1 cellular context compared by ENCODE assay signal in the genomic region with DNA sequence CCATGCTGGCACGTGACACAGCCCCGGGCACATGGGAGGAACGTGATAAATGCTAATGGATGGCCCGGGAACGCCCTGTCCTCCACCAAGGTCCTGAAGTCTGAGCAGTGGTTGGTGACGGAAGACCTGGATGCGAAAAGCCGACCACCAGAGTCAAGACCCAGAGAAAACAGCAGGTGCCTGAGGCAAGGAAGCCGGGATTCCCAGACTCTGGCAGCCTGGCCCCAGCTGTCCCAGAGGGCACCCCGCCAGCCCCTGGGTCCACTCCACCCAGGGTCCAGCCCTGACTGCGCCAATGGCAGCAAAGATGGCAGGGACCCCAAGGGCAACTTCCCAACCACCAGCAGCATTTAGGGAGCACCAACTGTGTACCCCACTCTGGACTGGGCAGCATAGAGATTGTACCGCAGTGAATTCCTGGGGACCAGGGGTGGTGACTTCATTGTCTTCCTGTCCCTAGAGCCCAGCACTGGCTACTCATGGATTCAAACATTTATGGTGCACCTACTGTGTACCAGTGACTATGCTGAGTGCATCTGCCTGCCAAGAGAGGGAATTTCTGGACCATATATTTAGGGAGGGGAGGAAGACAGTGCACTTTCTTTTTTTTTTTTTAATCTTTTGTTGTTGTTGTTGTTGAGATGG.
TF ChIP-seq lines count a peak whose summit lies in the region.

No MANE protein-coding gene starts in this region.

TF ChIP-seq in HepG2, 621 proteins besides CTCF, POLR2A, EP300 and RAD21 (continues in another document):
- TF ChIP-seq CREM (IDR thresholded peaks at IDR 0.05), result no peak
- no peak for TF ChIP-seq CREM (CRISPR knock-in tag; IDR thresholded peaks at IDR 0.05)
- TF ChIP-seq LCORL (IDR thresholded peaks at IDR 0.05), result no peak
- TF ChIP-seq LCORL (CRISPR knock-in tag; IDR thresholded peaks at IDR 0.05), result no peak
- no peak for TF ChIP-seq SMARCE1 (IDR thresholded peaks at IDR 0.05; ENCODE audit: borderline replicate concordance)
- no peak for TF ChIP-seq ISL2 (CRISPR knock-in tag; IDR thresholded peaks at IDR 0.05)
- TF ChIP-seq, protein P1, sequence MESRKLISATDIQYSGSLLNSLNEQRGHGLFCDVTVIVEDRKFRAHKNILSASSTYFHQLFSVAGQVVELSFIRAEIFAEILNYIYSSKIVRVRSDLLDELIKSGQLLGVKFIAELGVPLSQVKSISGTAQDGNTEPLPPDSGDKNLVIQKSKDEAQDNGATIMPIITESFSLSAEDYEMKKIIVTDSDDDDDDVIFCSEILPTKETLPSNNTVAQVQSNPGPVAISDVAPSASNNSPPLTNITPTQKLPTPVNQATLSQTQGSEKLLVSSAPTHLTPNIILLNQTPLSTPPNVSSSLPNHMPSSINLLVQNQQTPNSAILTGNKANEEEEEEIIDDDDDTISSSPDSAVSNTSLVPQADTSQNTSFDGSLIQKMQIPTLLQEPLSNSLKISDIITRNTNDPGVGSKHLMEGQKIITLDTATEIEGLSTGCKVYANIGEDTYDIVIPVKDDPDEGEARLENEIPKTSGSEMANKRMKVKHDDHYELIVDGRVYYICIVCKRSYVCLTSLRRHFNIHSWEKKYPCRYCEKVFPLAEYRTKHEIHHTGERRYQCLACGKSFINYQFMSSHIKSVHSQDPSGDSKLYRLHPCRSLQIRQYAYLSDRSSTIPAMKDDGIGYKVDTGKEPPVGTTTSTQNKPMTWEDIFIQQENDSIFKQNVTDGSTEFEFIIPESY (CRISPR knock-in tag; IDR thresholded peaks at IDR 0.05), result peak; percentile 63; the same call in 1 of the 2 replicates
- no peak for TF ChIP-seq ZNF577 (CRISPR knock-in tag; IDR thresholded peaks at IDR 0.05; ENCODE audit: borderline replicate concordance, low read depth)
- no peak for TF ChIP-seq ZNF343 (CRISPR knock-in tag; IDR thresholded peaks at IDR 0.05)
- TF ChIP-seq NCOA1 (CRISPR knock-in tag; IDR thresholded peaks at IDR 0.05), result 0 out of 2 replicates have a peak, but pooled peaks have one; percentile 46
- TF ChIP-seq DPF2 (CRISPR knock-in tag; IDR thresholded peaks at IDR 0.05; ENCODE audit: borderline replicate concordance, low read depth), result no peak
- no peak for TF ChIP-seq AGO2 (optimal IDR thresholded peaks at IDR 0.05; ENCODE audit: low read depth, low read length)
- no peak for TF ChIP-seq ZBTB7B (CRISPR knock-in tag; IDR thresholded peaks at IDR 0.05)
- TF ChIP-seq EED (CRISPR knock-in tag; IDR thresholded peaks at IDR 0.05), result 0 out of 2 replicates have a peak, but pooled peaks have one; percentile 39
- no peak for TF ChIP-seq PCBP2 (optimal IDR thresholded peaks at IDR 0.05; ENCODE audit: low read depth, low read length, poor library complexity, severe bottlenecking)
- TF ChIP-seq HINFP (CRISPR knock-in tag; IDR thresholded peaks at IDR 0.05; ENCODE audit: low read depth), result no peak
- TF ChIP-seq, protein P2, sequence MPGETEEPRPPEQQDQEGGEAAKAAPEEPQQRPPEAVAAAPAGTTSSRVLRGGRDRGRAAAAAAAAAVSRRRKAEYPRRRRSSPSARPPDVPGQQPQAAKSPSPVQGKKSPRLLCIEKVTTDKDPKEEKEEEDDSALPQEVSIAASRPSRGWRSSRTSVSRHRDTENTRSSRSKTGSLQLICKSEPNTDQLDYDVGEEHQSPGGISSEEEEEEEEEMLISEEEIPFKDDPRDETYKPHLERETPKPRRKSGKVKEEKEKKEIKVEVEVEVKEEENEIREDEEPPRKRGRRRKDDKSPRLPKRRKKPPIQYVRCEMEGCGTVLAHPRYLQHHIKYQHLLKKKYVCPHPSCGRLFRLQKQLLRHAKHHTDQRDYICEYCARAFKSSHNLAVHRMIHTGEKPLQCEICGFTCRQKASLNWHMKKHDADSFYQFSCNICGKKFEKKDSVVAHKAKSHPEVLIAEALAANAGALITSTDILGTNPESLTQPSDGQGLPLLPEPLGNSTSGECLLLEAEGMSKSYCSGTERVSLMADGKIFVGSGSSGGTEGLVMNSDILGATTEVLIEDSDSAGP (CRISPR knock-in tag; IDR thresholded peaks at IDR 0.05; ENCODE audit: borderline replicate concordance), result 0 out of 2 replicates have a peak, but pooled peaks have one; percentile 25
- TF ChIP-seq PAX8 (CRISPR knock-in tag; IDR thresholded peaks at IDR 0.05; ENCODE audit: borderline replicate concordance), result no peak
- no peak for TF ChIP-seq FOXP1 (IDR thresholded peaks at IDR 0.05)
- no peak for TF ChIP-seq FOXP1 (CRISPR knock-in tag; IDR thresholded peaks at IDR 0.05)
- TF ChIP-seq RXRA (CRISPR knock-in tag; IDR thresholded peaks at IDR 0.05), result peak; percentile 17; the same call in 1 of the 2 replicates
- peak; percentile 92 for TF ChIP-seq ZKSCAN8 (CRISPR knock-in tag; IDR thresholded peaks at IDR 0.05; ENCODE audit: borderline replicate concordance)
- TF ChIP-seq, protein P3, sequence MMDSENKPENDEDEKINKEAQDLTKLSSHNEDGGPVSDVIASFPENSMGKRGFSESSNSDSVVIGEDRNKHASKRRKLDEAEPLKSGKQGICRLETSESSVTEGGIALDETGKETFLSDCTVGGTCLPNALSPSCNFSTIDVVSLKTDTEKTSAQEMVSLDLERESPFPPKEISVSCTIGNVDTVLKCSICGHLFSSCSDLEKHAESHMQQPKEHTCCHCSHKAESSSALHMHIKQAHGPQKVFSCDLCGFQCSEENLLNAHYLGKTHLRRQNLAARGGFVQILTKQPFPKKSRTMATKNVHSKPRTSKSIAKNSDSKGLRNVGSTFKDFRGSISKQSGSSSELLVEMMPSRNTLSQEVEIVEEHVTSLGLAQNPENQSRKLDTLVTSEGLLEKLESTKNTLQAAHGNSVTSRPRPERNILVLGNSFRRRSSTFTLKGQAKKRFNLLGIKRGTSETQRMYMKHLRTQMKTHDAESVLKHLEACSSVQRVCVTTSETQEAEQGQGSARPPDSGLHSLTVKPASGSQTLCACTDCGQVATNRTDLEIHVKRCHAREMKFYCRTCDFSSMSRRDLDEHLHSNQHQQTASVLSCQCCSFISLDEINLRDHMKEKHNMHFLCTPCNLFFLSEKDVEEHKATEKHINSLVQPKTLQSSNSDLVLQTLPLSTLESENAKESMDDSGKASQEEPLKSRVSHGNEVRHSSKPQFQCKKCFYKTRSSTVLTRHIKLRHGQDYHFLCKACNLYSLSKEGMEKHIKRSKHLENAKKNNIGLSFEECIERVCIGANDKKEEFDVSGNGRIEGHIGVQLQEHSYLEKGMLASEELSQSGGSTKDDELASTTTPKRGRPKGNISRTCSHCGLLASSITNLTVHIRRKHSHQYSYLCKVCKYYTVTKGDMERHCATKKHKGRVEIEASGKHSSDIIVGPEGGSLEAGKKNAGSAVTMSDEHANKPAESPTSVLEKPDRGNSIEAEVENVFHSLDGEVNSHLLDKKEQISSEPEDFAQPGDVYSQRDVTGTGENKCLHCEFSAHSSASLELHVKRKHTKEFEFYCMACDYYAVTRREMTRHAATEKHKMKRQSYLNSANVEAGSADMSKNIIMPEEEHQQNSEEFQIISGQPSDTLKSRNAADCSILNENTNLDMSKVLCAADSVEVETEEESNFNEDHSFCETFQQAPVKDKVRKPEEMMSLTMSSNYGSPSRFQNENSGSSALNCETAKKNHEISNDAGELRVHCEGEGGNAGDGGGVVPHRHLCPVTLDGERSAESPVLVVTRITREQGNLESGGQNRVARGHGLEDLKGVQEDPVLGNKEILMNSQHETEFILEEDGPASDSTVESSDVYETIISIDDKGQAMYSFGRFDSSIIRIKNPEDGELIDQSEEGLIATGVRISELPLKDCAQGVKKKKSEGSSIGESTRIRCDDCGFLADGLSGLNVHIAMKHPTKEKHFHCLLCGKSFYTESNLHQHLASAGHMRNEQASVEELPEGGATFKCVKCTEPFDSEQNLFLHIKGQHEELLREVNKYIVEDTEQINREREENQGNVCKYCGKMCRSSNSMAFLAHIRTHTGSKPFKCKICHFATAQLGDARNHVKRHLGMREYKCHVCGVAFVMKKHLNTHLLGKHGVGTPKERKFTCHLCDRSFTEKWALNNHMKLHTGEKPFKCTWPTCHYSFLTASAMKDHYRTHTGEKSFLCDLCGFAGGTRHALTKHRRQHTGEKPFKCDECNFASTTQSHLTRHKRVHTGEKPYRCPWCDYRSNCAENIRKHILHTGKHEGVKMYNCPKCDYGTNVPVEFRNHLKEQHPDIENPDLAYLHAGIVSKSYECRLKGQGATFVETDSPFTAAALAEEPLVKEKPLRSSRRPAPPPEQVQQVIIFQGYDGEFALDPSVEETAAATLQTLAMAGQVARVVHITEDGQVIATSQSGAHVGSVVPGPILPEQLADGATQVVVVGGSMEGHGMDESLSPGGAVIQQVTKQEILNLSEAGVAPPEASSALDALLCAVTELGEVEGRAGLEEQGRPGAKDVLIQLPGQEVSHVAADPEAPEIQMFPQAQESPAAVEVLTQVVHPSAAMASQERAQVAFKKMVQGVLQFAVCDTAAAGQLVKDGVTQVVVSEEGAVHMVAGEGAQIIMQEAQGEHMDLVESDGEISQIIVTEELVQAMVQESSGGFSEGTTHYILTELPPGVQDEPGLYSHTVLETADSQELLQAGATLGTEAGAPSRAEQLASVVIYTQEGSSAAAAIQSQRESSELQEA (CRISPR knock-in tag; IDR thresholded peaks at IDR 0.05; ENCODE audit: not compliant biosample characterization), result peak; percentile 59
- TF ChIP-seq ZNF703 (CRISPR knock-in tag; IDR thresholded peaks at IDR 0.05; ENCODE audit: borderline replicate concordance), result no peak
- no peak for TF ChIP-seq ZNF513 (CRISPR knock-in tag; conservative IDR thresholded peaks at IDR 0.05)
- no peak for TF ChIP-seq MYC (CRISPR knock-in tag; IDR thresholded peaks at IDR 0.05; ENCODE audit: borderline replicate concordance)
- TF ChIP-seq, protein P4, sequence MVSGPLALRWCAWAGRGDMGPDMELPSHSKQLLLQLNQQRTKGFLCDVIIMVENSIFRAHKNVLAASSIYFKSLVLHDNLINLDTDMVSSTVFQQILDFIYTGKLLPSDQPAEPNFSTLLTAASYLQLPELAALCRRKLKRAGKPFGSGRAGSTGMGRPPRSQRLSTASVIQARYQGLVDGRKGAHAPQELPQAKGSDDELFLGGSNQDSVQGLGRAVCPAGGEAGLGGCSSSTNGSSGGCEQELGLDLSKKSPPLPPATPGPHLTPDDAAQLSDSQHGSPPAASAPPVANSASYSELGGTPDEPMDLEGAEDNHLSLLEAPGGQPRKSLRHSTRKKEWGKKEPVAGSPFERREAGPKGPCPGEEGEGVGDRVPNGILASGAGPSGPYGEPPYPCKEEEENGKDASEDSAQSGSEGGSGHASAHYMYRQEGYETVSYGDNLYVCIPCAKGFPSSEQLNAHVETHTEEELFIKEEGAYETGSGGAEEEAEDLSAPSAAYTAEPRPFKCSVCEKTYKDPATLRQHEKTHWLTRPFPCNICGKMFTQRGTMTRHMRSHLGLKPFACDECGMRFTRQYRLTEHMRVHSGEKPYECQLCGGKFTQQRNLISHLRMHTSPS (CRISPR knock-in tag; IDR thresholded peaks at IDR 0.05; ENCODE audit: low read depth), result no peak
- TF ChIP-seq GFI1 (CRISPR knock-in tag; IDR thresholded peaks at IDR 0.05; ENCODE audit: borderline replicate concordance), result no peak
- TF ChIP-seq ZNF574 (CRISPR knock-in tag; IDR thresholded peaks at IDR 0.05), result no peak
- no peak for TF ChIP-seq NR3C1 (CRISPR knock-in tag; IDR thresholded peaks at IDR 0.05)
- TF ChIP-seq ZNF720 (CRISPR knock-in tag; IDR thresholded peaks at IDR 0.05), result no peak
- TF ChIP-seq ZNF264 (CRISPR knock-in tag; IDR thresholded peaks at IDR 0.05), result no peak
- TF ChIP-seq ZNF180 (CRISPR knock-in tag; IDR thresholded peaks at IDR 0.05; ENCODE audit: borderline replicate concordance, low read depth), result no peak
- no peak for TF ChIP-seq ATF4 (CRISPR knock-in tag; IDR thresholded peaks at IDR 0.05)
- no peak for TF ChIP-seq ZNF562 (CRISPR knock-in tag; IDR thresholded peaks at IDR 0.05; ENCODE audit: borderline replicate concordance)
